ENCODE assay signal across 9 cellular contexts in the genomic region with DNA sequence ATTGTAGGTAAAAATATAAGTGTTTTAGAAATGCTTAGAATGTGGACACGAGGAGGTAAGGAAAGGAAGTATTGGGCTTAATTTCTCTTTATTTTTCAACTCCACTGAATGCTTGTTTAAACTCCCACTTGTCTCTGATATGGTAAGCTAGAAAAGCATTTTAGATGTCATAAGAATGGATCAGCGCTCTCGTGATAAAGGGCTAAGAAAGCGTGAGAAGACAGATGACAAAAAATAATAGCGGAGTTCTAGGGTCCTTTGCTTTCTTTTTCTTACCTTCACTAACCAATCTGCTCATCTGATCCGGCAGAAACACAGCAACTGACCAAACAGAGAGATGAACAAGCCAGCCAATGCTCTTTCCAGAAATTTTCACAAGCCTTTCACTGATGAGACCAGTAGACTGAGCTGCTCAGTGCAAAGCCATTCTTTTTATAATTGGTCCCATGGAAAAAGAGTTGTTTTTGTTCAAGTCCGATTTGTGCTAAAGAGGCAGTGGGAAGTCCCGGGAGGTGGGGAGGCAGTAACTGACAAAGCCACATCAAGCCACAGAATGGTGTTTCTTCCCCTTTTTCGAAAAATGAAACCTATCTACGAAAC. TPM values are rescaled to one million over a fixed set of nuclear protein-coding genes. Genes with fewer than 3 reads are reported as not detected.
A peak's percentile ranks its signal among the peaks of the same experiment; 100 is the strongest.
DNase-seq lines count a peak whose midpoint lies in the region; ATAC-seq lines count a peak whose summit lies in the region.
"Had no signal": no experiment of that assay in that cellular context is flagged by ENCODE, and none has a peak within 500 bp of the region (broad histone marks: within the 10 kb centered on the region; RNA-seq: fewer than 3 reads in every experiment).

A gene with protein sequence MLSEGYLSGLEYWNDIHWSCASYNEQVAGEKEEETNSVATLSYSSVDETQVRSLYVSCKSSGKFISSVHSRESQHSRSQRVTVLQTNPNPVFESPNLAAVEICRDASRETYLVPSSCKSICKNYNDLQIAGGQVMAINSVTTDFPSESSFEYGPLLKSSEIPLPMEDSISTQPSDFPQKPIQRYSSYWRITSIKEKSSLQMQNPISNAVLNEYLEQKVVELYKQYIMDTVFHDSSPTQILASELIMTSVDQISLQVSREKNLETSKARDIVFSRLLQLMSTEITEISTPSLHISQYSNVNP (minus strand): TSS at position 405 of the 600 bp plus-strand sequence. CDS start 17,411 bp downstream, outside the sequence.

- H3K18ac ChIP-seq in trophoblast cell (ENCODE audit: low read length): no peak within 1 kb of the TSS

- H3K9ac ChIP-seq in GM23248 (no peak within 1 kb of the TSS), trophoblast cell (ENCODE audit: low read length) (no peak within 1 kb of the TSS)

- H3K4me2 ChIP-seq in GM23248 (ENCODE audit: unreplicated experiment) (no peak within 1 kb of the TSS), trophoblast cell (ENCODE audit: low read length) (no peak within 1 kb of the TSS)

- H3K4me1 ChIP-seq in GM23248 (ENCODE audit: insufficient read depth) (no peaks in the 10 kb centered on the region), trophoblast cell (ENCODE audit: control insufficient read depth in 1 of 2, insufficient read depth in 2 of 2, low read length in 2 of 2) (no peaks in the 10 kb centered on the region)

- H4K12ac ChIP-seq in trophoblast cell (ENCODE audit: low read depth, low read length): no peak within 1 kb of the TSS

- no peak within 1 kb of the TSS for H3K23ac ChIP-seq in trophoblast cell (ENCODE audit: low read length)

- H3K27me3 ChIP-seq in GM23248 (replicated peaks; ENCODE audit: insufficient read depth): no peaks in the 10 kb centered on the region
- no peaks in the 10 kb centered on the region for H3K27me3 ChIP-seq in trophoblast cell (ENCODE audit: insufficient read depth, low read length)

- no peak within 1 kb of the TSS for H3K4ac ChIP-seq in trophoblast cell (ENCODE audit: low read depth, low read length)

- in situ Hi-C loops in GM23248 (cut with MboI): loop anchor here (10.0 kb wide), 1 partner anchor 137 kb away; no protein-coding TSS in a partner anchor

- peak; percentile 65 for DNase-seq in activated effector memory CD4-positive, alpha-beta T cell treated with anti-CD3 and anti-CD28 coated beads, Interleukin-2, amount 50 U/mL, for 16 hours
- DNase-seq in activated effector memory CD4-positive, alpha-beta T cell treated with Interleukin-2 at 50 U/mL for 16 hours: no peak
- DNase-seq in T-helper 1 cell (peak in 3 of 5 donors; percentile 1 to 81 (median 3)), medulla oblongata (ENCODE audit: extremely low spot score) (peak; percentile 17), GM23248 (no peak), trophoblast cell (no peak), NCI-H146 (lab: John Stamatoyannopoulos, UW) (no peak)

- H3K27ac ChIP-seq in GM23248 (no peak within 1 kb of the TSS), trophoblast cell (ENCODE audit: low read depth, low read length) (no peak within 1 kb of the TSS)

- H3K4me3 ChIP-seq in GM23248 (no peak within 1 kb of the TSS), trophoblast cell (ENCODE audit: low read depth, low read length) (no peak within 1 kb of the TSS)

- H3K79me2 ChIP-seq in GM23248 (ENCODE audit: insufficient read depth): no peaks in the 10 kb centered on the region
- no peaks in the 10 kb centered on the region for H3K79me2 ChIP-seq in trophoblast cell (ENCODE audit: control insufficient read depth, insufficient read depth, low read length, poor library complexity)

- no peak within 1 kb of the TSS for H2BK12ac ChIP-seq in trophoblast cell (ENCODE audit: low read length)

- H3K9me2 ChIP-seq in GM23248 (ENCODE audit: insufficient read depth): no peaks in the 10 kb centered on the region

- H4K8ac ChIP-seq in trophoblast cell (ENCODE audit: low read depth, low read length): no peak within 1 kb of the TSS

- no peak within 1 kb of the TSS for H3K14ac ChIP-seq in trophoblast cell (ENCODE audit: low read length)

- no peak within 1 kb of the TSS for H2AK5ac ChIP-seq in trophoblast cell (ENCODE audit: low read length)

- H3K79me1 ChIP-seq in trophoblast cell (ENCODE audit: low read length): no peaks in the 10 kb centered on the region

- H3K9me3 ChIP-seq in GM23248 (ENCODE audit: low read depth): no peaks in the 10 kb centered on the region
- H3K9me3 ChIP-seq in trophoblast cell (ENCODE audit: insufficient read depth, low read depth, low read length): no peaks in the 10 kb centered on the region

- H3K36me3 ChIP-seq in GM23248 (ENCODE audit: low read depth): no peaks in the 10 kb centered on the region
- no peaks in the 10 kb centered on the region for H3K36me3 ChIP-seq in trophoblast cell (ENCODE audit: control insufficient read depth in 1 of 2, insufficient read depth in 2 of 2, low read length in 2 of 2)

- no peak within 1 kb of the TSS for H2BK5ac ChIP-seq in trophoblast cell (ENCODE audit: low read depth, low read length, poor library complexity)

- WGBS in GM23248 (ENCODE audit: low coverage in 1 of 2, low lambda C conversion rate in 2 of 2, missing lambda C conversion rate in 2 of 2), 2 experiments: 94 to 95% methylated on average over 10 of the region's 10 CpGs
- no CpG with 5 or more reads among the region's 10 CpGs for whole genome bisulfite sequencing in trophoblast cell (ENCODE audit: extremely low coverage, insufficient coverage, insufficient read length)

- ATAC-seq in HG03095 (IDR thresholded peaks at IDR 0.05; ENCODE audit: unreplicated experiment): peak; percentile 78

- H2BK120ac ChIP-seq in trophoblast cell (ENCODE audit: insufficient read depth, low read length, poor library complexity): no peak within 1 kb of the TSS

- H4K20me1 ChIP-seq in GM23248 (ENCODE audit: insufficient read depth): no peaks in the 10 kb centered on the region

- H2AFZ ChIP-seq in GM23248: no peak within 1 kb of the TSS
- H2AFZ ChIP-seq in trophoblast cell (ENCODE audit: insufficient read depth, low read length, poor library complexity): no peak within 1 kb of the TSS

- no peaks in the 10 kb centered on the region for H3F3A ChIP-seq in GM23248 (ENCODE audit: insufficient read depth)

- H4K91ac ChIP-seq in trophoblast cell (ENCODE audit: low read depth, low read length): no peak within 1 kb of the TSS

RNA-seq across cellular contexts. Expression of the gene that starts here (rescaled TPM):
- not detected in 2 replicates for total RNA-seq in GM23248 (2014; rRNA removed; shearing (Covaris generic))
- not detected in 2 replicates for polyA plus RNA-seq in GM23248 (2016; fragmentation: Nextera tagmentation; extraction: Ambion mirVana)
- not detected in 2 replicates for polyA plus RNA-seq in trophoblast cell (2013)
- polyA plus RNA-seq: AG04450 had no signal

Comparison
In these comparisons a context has a peak if more than half of its experiments do, and no peak if none do; other contexts are left out.
1. DNase-seq: peak in activated effector memory CD4-positive, alpha-beta T cell treated with anti-CD3 and anti-CD28 coated beads, Interleukin-2, amount 50 U/mL, for 16 hours (single experiment), T-helper 1 cell (3 of 5) and medulla oblongata (single experiment); none in activated effector memory CD4-positive, alpha-beta T cell treated with Interleukin-2 at 50 U/mL for 16 hours (single experiment), GM23248 (single experiment), trophoblast cell (0 of 2) and NCI-H146 (single experiment).